19 cellular contexts compared by ENCODE assay signal in the genomic region with DNA sequence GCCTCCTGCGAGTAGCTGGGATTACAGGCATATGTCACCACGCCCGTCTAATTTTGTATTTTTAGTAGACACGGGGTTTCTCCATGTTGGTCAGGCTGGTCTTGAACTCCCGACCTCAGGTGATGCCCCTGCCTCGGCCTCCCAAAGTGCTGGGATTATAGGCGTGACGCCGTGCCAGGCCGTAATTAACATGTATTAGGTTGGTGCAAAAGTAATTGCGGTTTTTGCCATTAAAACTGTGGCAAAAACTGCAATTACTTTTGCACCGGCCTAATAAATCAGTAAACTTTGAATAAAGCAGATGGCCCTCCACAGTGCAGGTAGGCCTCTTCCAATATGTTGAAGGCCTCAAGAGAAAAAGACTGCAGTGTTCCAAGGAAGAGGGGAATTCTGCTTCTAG. TPM values are rescaled to one million over a fixed set of nuclear protein-coding genes. Genes with fewer than 3 reads are reported as not detected.
DNase-seq lines count a peak whose midpoint lies in the region; ATAC-seq and TF ChIP-seq lines count a peak whose summit lies in the region.
"Had no signal": no experiment of that assay in that cellular context is flagged by ENCODE, and none has a peak within 500 bp of the region (broad histone marks: within the 10 kb centered on the region; RNA-seq: fewer than 3 reads in every experiment).

No MANE protein-coding gene starts in this region.

- intact Hi-C loops in natural killer cell (cut with micrococcal nuclease), result no loop called here

- H3K27ac ChIP-seq in caudate nucleus (ENCODE audit: low read depth, low read length), result no peak overlapping the region
- H3K27ac ChIP-seq: 22Rv1; A549; BLaER1 treated with 17β-estradiol and CSF1 and Interleukin-3, amounts not matched to agents 10 nM and 100 nM; C4-2B had no signal

- no peak overlapping the region for H3K4me3 Mint-ChIP-seq in activated CD8-positive, alpha-beta memory T cell treated with anti-CD3 and anti-CD28 coated beads, Interleukin-2, amount 10 ng/mL, durations not matched to agents 7 days and 5 days
- no peak overlapping the region for H3K4me3 Mint-ChIP-seq in natural killer cell
- H3K4me3 Mint-ChIP-seq in natural killer cell treated with Interleukin-12 subunit alpha and Interleukin-12 subunit beta and Interleukin-15 and Interleukin-18, amount 100 ng/mL, for 72 hours, result no peak overlapping the region
- no peak overlapping the region for H3K4me3 Mint-ChIP-seq in effector memory CD8-positive, alpha-beta T cell
- H3K4me3 Mint-ChIP-seq: B cell; CD4-positive, alpha-beta T cell; CD8-positive, alpha-beta T cell had no signal

- H3K36me3 Mint-ChIP-seq in activated CD8-positive, alpha-beta memory T cell treated with anti-CD3 and anti-CD28 coated beads, Interleukin-2, amount 10 ng/mL, durations not matched to agents 7 days and 5 days, result no peaks in the 10 kb centered on the region
- H3K36me3 Mint-ChIP-seq in natural killer cell, result no peaks in the 10 kb centered on the region
- no peaks in the 10 kb centered on the region for H3K36me3 Mint-ChIP-seq in natural killer cell treated with Interleukin-12 subunit alpha and Interleukin-12 subunit beta and Interleukin-15 and Interleukin-18, amount 100 ng/mL, for 72 hours
- peaks cover 3% of the 10 kb centered on the region for H3K36me3 Mint-ChIP-seq in effector memory CD8-positive, alpha-beta T cell (ENCODE audit: insufficient read depth)
- H3K36me3 Mint-ChIP-seq: CD8-positive, alpha-beta T cell had no signal

- CTCF ChIA-PET in activated CD8-positive, alpha-beta memory T cell treated with anti-CD3 and anti-CD28 coated beads, Interleukin-2, amount 10 ng/mL, durations not matched to agents 7 days and 5 days (lab: Charles Lee), result interaction anchor here (0.7 to 2.2 kb wide), 3 partner anchors 93 to 238 kb away, joined by 4 to 8 read pairs (median 4); no protein-coding TSS in a partner anchor

- H3K4me1 Mint-ChIP-seq in activated CD8-positive, alpha-beta memory T cell treated with anti-CD3 and anti-CD28 coated beads, Interleukin-2, amount 10 ng/mL, durations not matched to agents 7 days and 5 days, result peaks cover 4% of the 10 kb centered on the region
- peaks cover 24 to 35% of the 10 kb centered on the region in 2 donors for H3K4me1 Mint-ChIP-seq in natural killer cell
- H3K4me1 Mint-ChIP-seq in natural killer cell treated with Interleukin-12 subunit alpha and Interleukin-12 subunit beta and Interleukin-15 and Interleukin-18, amount 100 ng/mL, for 72 hours (ENCODE audit: low read depth in 2 of 2), result peaks cover 30 to 40% of the 10 kb centered on the region in 2 donors
- peaks cover 9 to 11% of the 10 kb centered on the region in 2 donors for H3K4me1 Mint-ChIP-seq in effector memory CD8-positive, alpha-beta T cell (ENCODE audit: low read depth in 2 of 2)

- no peaks in the 10 kb centered on the region for H3K27me3 Mint-ChIP-seq in activated CD8-positive, alpha-beta memory T cell treated with anti-CD3 and anti-CD28 coated beads, Interleukin-2, amount 10 ng/mL, durations not matched to agents 7 days and 5 days
- H3K27me3 Mint-ChIP-seq in natural killer cell (ENCODE audit: low read depth in 2 of 2), result no peaks in the 10 kb centered on the region
- H3K27me3 Mint-ChIP-seq in natural killer cell treated with Interleukin-12 subunit alpha and Interleukin-12 subunit beta and Interleukin-15 and Interleukin-18, amount 100 ng/mL, for 72 hours, result no peaks in the 10 kb centered on the region
- H3K27me3 Mint-ChIP-seq in effector memory CD8-positive, alpha-beta T cell, result no peaks in the 10 kb centered on the region
- H3K27me3 Mint-ChIP-seq: B cell; CD4-positive, alpha-beta T cell had no signal

- DNase-seq in activated CD8-positive, alpha-beta memory T cell treated with anti-CD3 and anti-CD28 coated beads for 24 hours, result peak; percentile 21
- no peak for DNase-seq in activated CD8-positive, alpha-beta memory T cell treated with anti-CD3 and anti-CD28 coated beads, Interleukin-2, amount 10 ng/mL, durations not matched to agents 7 days and 5 days
- no peak for DNase-seq in natural killer cell
- DNase-seq in natural killer cell treated with Interleukin-12 subunit alpha and Interleukin-12 subunit beta and Interleukin-15 and Interleukin-18, amount 100 ng/mL, for 72 hours (ENCODE audit: low spot score), result no peak
- no peak for DNase-seq in effector memory CD8-positive, alpha-beta T cell
- DNase-seq in caudate nucleus (lab: John Stamatoyannopoulos, UW), result no peak
- DNase-seq: AML-193; Caco-2; Calu3; CD4-positive, alpha-beta T cell; CD8-positive, alpha-beta T cell; DMS79 treated with DMSO at 0.1 percent for 48 hours; GF-D8 had no signal

- ATAC-seq in activated CD8-positive, alpha-beta memory T cell treated with anti-CD3 and anti-CD28 coated beads, Interleukin-2, amount 10 ng/mL, durations not matched to agents 7 days and 5 days, result no peak
- ATAC-seq in natural killer cell, result no peak
- no peak for ATAC-seq in natural killer cell treated with Interleukin-12 subunit alpha and Interleukin-12 subunit beta and Interleukin-15 and Interleukin-18, amount 100 ng/mL, for 72 hours
- no peak for ATAC-seq in effector memory CD8-positive, alpha-beta T cell (replicated peaks)
- ATAC-seq: A549; CD8-positive, alpha-beta T cell had no signal

- H3K9me3 Mint-ChIP-seq in activated CD8-positive, alpha-beta memory T cell treated with anti-CD3 and anti-CD28 coated beads, Interleukin-2, amount 10 ng/mL, durations not matched to agents 7 days and 5 days (ENCODE audit: low read depth), result no peaks in the 10 kb centered on the region
- no peaks in the 10 kb centered on the region for H3K9me3 Mint-ChIP-seq in natural killer cell
- H3K9me3 Mint-ChIP-seq in natural killer cell treated with Interleukin-12 subunit alpha and Interleukin-12 subunit beta and Interleukin-15 and Interleukin-18, amount 100 ng/mL, for 72 hours, result no peaks in the 10 kb centered on the region
- no peaks in the 10 kb centered on the region for H3K9me3 Mint-ChIP-seq in effector memory CD8-positive, alpha-beta T cell
- H3K9me3 Mint-ChIP-seq: CD4-positive, alpha-beta T cell; CD8-positive, alpha-beta T cell had no signal

- no peak overlapping the region for H3K27ac Mint-ChIP-seq in activated CD8-positive, alpha-beta memory T cell treated with anti-CD3 and anti-CD28 coated beads, Interleukin-2, amount 10 ng/mL, durations not matched to agents 7 days and 5 days
- peak overlapping the region; percentile 10 to 19 for H3K27ac Mint-ChIP-seq in natural killer cell
- peak overlapping the region in 1 of 2 donors; percentile 35 for H3K27ac Mint-ChIP-seq in natural killer cell treated with Interleukin-12 subunit alpha and Interleukin-12 subunit beta and Interleukin-15 and Interleukin-18, amount 100 ng/mL, for 72 hours
- peak overlapping the region; percentile 9 to 88 for H3K27ac Mint-ChIP-seq in effector memory CD8-positive, alpha-beta T cell
- H3K27ac Mint-ChIP-seq: B cell; CD4-positive, alpha-beta T cell; CD8-positive, alpha-beta T cell had no signal

- no peak for TF ChIP-seq CTCF in natural killer cell (IDR thresholded peaks at IDR 0.05)

RNA-seq across cellular contexts. Expression of a gene that starts 35.4 kb away (rescaled TPM):
- 10 to 100 TPM; 19.2 to 68.1 TPM for total RNA-seq in activated CD8-positive, alpha-beta memory T cell treated with anti-CD3 and anti-CD28 coated beads, Interleukin-2, amount 10 ng/mL, durations not matched to agents 7 days and 5 days
- total RNA-seq in natural killer cell, result 1 to 10 TPM; 2.6 to 6.4 (median 4.2) TPM
- 100 to 1,000 TPM; 126 to 462 TPM for total RNA-seq in natural killer cell treated with Interleukin-12 subunit alpha and Interleukin-12 subunit beta and Interleukin-15 and Interleukin-18, amount 100 ng/mL, for 72 hours

RNA-seq across cellular contexts. Expression of a gene that starts 52.4 kb away (rescaled TPM):
- under 1 TPM; 0.73 to 0.82 TPM for total RNA-seq in activated CD8-positive, alpha-beta memory T cell treated with anti-CD3 and anti-CD28 coated beads, Interleukin-2, amount 10 ng/mL, durations not matched to agents 7 days and 5 days
- total RNA-seq in natural killer cell, result 1 to 10 TPM; 3.9 to 7.7 (median 7.5) TPM
- under 1 TPM; 0.70 to 0.78 TPM for total RNA-seq in natural killer cell treated with Interleukin-12 subunit alpha and Interleukin-12 subunit beta and Interleukin-15 and Interleukin-18, amount 100 ng/mL, for 72 hours
- total RNA-seq: A172; Calu3; CD4-positive, alpha-beta T cell had no signal

RNA-seq across cellular contexts. Expression of a gene that starts 56.2 kb away (rescaled TPM):
- 100 to 1,000 TPM; 310 to 434 TPM for total RNA-seq in activated CD8-positive, alpha-beta memory T cell treated with anti-CD3 and anti-CD28 coated beads, Interleukin-2, amount 10 ng/mL, durations not matched to agents 7 days and 5 days
- 100 to 1,000 TPM; 120 to 127 (median 127) TPM for total RNA-seq in natural killer cell
- 100 to 1,000 TPM; 417 to 446 TPM for total RNA-seq in natural killer cell treated with Interleukin-12 subunit alpha and Interleukin-12 subunit beta and Interleukin-15 and Interleukin-18, amount 100 ng/mL, for 72 hours
